1 cellular context compared by ENCODE assay signal in genomic region chr17:35051183-35051578, GRCh38.
TF ChIP-seq lines count a peak whose summit lies in the region.

No MANE protein-coding gene starts in this region.

TF ChIP-seq in K562, 482 proteins besides CTCF, POLR2A, EP300 and RAD21 (continued from another document and continues in another):
- no peak for TF ChIP-seq KDM5B (IDR thresholded peaks at IDR 0.05; ENCODE audit: insufficient replicate concordance, low read depth, low read length)
- TF ChIP-seq CHCHD3 (CRISPR knock-in tag; IDR thresholded peaks at IDR 0.05): no peak
- no peak for TF ChIP-seq ZNF668 (CRISPR knock-in tag; IDR thresholded peaks at IDR 0.05)
- peak; percentile 74 for TF ChIP-seq SMARCE1 (IDR thresholded peaks at IDR 0.05)
- no peak for TF ChIP-seq MLLT1 (IDR thresholded peaks at IDR 0.05)
- TF ChIP-seq TEAD4 (IDR thresholded peaks at IDR 0.05; ENCODE audit: low read length): no peak
- no peak for TF ChIP-seq TEAD4 (CRISPR knock-in tag; IDR thresholded peaks at IDR 0.05; ENCODE audit: borderline replicate concordance)
- no peak for TF ChIP-seq NEUROD1 (IDR thresholded peaks at IDR 0.05; ENCODE audit: borderline replicate concordance, low read depth, low read length, partially characterized antibody)
- no peak for TF ChIP-seq RERE (CRISPR knock-in tag; IDR thresholded peaks at IDR 0.05; ENCODE audit: borderline replicate concordance)
- TF ChIP-seq ZEB2 (IDR thresholded peaks at IDR 0.05): 0 out of 2 replicates have a peak, but pooled peaks have one; percentile 51
- TF ChIP-seq C11orf30 (IDR thresholded peaks at IDR 0.05; ENCODE audit: low read depth): no peak
- TF ChIP-seq BACH1 (tag; IDR thresholded peaks at IDR 0.05): peak; percentile 20; the same call in 1 of the 2 replicates
- TF ChIP-seq SPI1 (IDR thresholded peaks at IDR 0.05; ENCODE audit: borderline replicate concordance, low read depth, low read length): peak; percentile 98
- no peak for TF ChIP-seq NKRF (IDR thresholded peaks at IDR 0.05; ENCODE audit: borderline replicate concordance)
- no peak for TF ChIP-seq SAFB2 (IDR thresholded peaks at IDR 0.05; ENCODE audit: borderline replicate concordance, low read depth, low read length, severe bottlenecking)
- no peak for TF ChIP-seq CHD7 (IDR thresholded peaks at IDR 0.05; ENCODE audit: low read depth, low read length)
- TF ChIP-seq NR1H2 (CRISPR knock-in tag; IDR thresholded peaks at IDR 0.05): no peak
- TF ChIP-seq EP400 (IDR thresholded peaks at IDR 0.05): peak; percentile 38; the same call in 1 of the 2 replicates
- TF ChIP-seq ZBTB40 (IDR thresholded peaks at IDR 0.05): peak; percentile 82
- TF ChIP-seq ZBTB40 (CRISPR knock-in tag; IDR thresholded peaks at IDR 0.05): no peak
- peak; percentile 30; the same call in 1 of the 2 replicates for TF ChIP-seq SMAD4 (CRISPR knock-in tag; conservative IDR thresholded peaks at IDR 0.05)
